Comparison of ENCODE assay signal across 10 cellular contexts in the genomic region with DNA sequence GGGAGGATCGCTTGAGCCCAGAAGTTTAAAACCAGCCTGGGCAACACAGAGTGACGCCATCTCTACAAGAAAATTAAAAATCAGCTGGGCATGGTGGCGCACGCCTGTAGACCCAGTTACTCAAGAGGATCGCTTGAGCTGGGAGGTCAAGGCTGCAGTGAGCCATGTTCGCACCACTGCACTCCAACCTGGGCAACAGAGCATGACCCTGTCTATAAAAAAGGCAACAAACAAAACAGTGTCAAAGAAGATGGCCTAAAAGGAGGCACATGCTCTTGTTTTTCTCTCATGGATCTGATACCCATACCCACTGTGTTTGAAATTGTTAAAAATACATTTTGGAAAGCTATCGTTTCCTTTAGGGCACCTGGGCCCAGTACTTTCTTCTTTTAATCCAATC.
DNase-seq lines count a peak whose midpoint lies in the region; ATAC-seq and TF ChIP-seq lines count a peak whose summit lies in the region.
"Had no signal": no experiment of that assay in that cellular context is flagged by ENCODE, and none has a peak within 500 bp of the region (broad histone marks: within the 10 kb centered on the region; RNA-seq: fewer than 3 reads in every experiment).

No MANE protein-coding gene starts in this region.

- ATAC-seq in gastrocnemius medialis (no peak), HG03571 (IDR thresholded peaks at IDR 0.05; ENCODE audit: unreplicated experiment) (no peak)

- peaks cover 36% of the 10 kb centered on the region for H3K36me3 Mint-ChIP-seq in progenitor cell of endocrine pancreas (ENCODE audit: insufficient read depth)

- H3F3A ChIP-seq in OCI-LY1 (ENCODE audit: insufficient read depth, low read length), result 0 out of 2 replicates have a peak, but pooled peaks cover 15% of the 10 kb centered on the region

- H3K36me3 ChIP-seq in BLaER1 (peaks cover 72% of the 10 kb centered on the region), OCI-LY1 (ENCODE audit: insufficient read depth, low read length) (peaks cover 14% of the 10 kb centered on the region; the same call in 1 of the 2 replicates), gastrocnemius medialis (no peaks in the 10 kb centered on the region)
- peaks cover 6% of the 10 kb centered on the region for H3K36me3 ChIP-seq in effector memory CD4-positive, alpha-beta T cell (ENCODE audit: control insufficient read depth, insufficient read depth, low read length)

- H3K4me1 ChIP-seq in BLaER1 (peaks cover 39% of the 10 kb centered on the region), OCI-LY1 (ENCODE audit: insufficient read depth, low read length, severe bottlenecking) (peaks cover 71% of the 10 kb centered on the region), gastrocnemius medialis (peaks cover 42 to 47% of the 10 kb centered on the region in 2 donors)
- H3K4me1 ChIP-seq in effector memory CD4-positive, alpha-beta T cell (ENCODE audit: control insufficient read depth, insufficient read depth, low read length, poor library complexity, severe bottlenecking), result peaks cover 11% of the 10 kb centered on the region

- TF ChIP-seq POLR2A in gastrocnemius medialis (IDR thresholded peaks at IDR 0.05), result no peak

- no peak overlapping the region for H3K27ac Mint-ChIP-seq in progenitor cell of endocrine pancreas

- H4K20me1 ChIP-seq in BLaER1, result peaks cover 52% of the 10 kb centered on the region
- no peaks in the 10 kb centered on the region for H4K20me1 ChIP-seq in OCI-LY1 (ENCODE audit: insufficient read depth, low read length)

- H3K9me3 ChIP-seq in BLaER1 (no peaks in the 10 kb centered on the region), OCI-LY1 (ENCODE audit: low read length) (no peaks in the 10 kb centered on the region), gastrocnemius medialis (no peaks in the 10 kb centered on the region)
- no peaks in the 10 kb centered on the region for H3K9me3 ChIP-seq in effector memory CD4-positive, alpha-beta T cell (ENCODE audit: control insufficient read depth, low read length)

- no peak overlapping the region for H2AFZ ChIP-seq in OCI-LY1 (ENCODE audit: low read length)

- DNase-seq in effector memory CD4-positive, alpha-beta T cell, result no peak
- no peak for DNase-seq in gastrocnemius medialis
- no peak for DNase-seq in NCI-H1092 (lab: John Stamatoyannopoulos, UW)
- DNase-seq in GM10266 (ENCODE audit: extremely low spot score), result no peak
- DNase-seq in progenitor cell of endocrine pancreas (ENCODE audit: low spot score, unreplicated experiment), result no peak
- DNase-seq: NCI-H2029 treated with DMSO at 0.1 percent for 48 hours, SHP77 treated with DMSO at 0.1 percent for 48 hours had no signal

- peaks cover 13% of the 10 kb centered on the region for H3K79me2 ChIP-seq in OCI-LY1 (ENCODE audit: insufficient read depth, low read length)

- no peak overlapping the region for H3K4me3 ChIP-seq in BLaER1
- H3K4me3 ChIP-seq in OCI-LY1 (ENCODE audit: low read depth, low read length, poor library complexity, severe bottlenecking), result peak overlapping the region; percentile 39
- peak overlapping the region; percentile 5 for H3K4me3 ChIP-seq in effector memory CD4-positive, alpha-beta T cell (ENCODE audit: insufficient read depth, low read depth, low read length, poor library complexity, severe bottlenecking)
- no peak overlapping the region for H3K4me3 ChIP-seq in gastrocnemius medialis

- intact Hi-C loops in gastrocnemius medialis (cut with DNase I; ENCODE audit: low total_unique reads), result no loop called here

- no peaks in the 10 kb centered on the region for H3K9me2 ChIP-seq in OCI-LY1 (ENCODE audit: low read depth, low read length)

- H3K4me2 ChIP-seq in BLaER1 (peak overlapping the region; percentile 77), OCI-LY1 (ENCODE audit: low read length) (peak overlapping the region; percentile 65)

- H3K27me3 ChIP-seq in BLaER1, result no peaks in the 10 kb centered on the region
- no peaks in the 10 kb centered on the region for H3K27me3 ChIP-seq in OCI-LY1 (ENCODE audit: insufficient read depth, low read length)
- no peaks in the 10 kb centered on the region for H3K27me3 ChIP-seq in effector memory CD4-positive, alpha-beta T cell (replicated peaks; ENCODE audit: control insufficient read depth, insufficient read depth, low read length, poor library complexity, severe bottlenecking)
- no peaks in the 10 kb centered on the region for H3K27me3 ChIP-seq in gastrocnemius medialis

- TF ChIP-seq CTCF in OCI-LY1 (IDR thresholded peaks at IDR 0.05; ENCODE audit: low read length) (no peak), gastrocnemius medialis (IDR thresholded peaks at IDR 0.05 in 4 of 5, conservative IDR thresholded peaks at IDR 0.05 in 1 of 5) (no peak), GM10266 (IDR thresholded peaks at IDR 0.05; ENCODE audit: control insufficient read depth, insufficient read depth, low read depth, missing control alignments) (no peak), progenitor cell of endocrine pancreas (IDR thresholded peaks at IDR 0.05; ENCODE audit: unreplicated experiment) (no peak)

- no peaks in the 10 kb centered on the region for H3K27me3 Mint-ChIP-seq in progenitor cell of endocrine pancreas

- H3K9ac ChIP-seq in BLaER1 (no peak overlapping the region), OCI-LY1 (ENCODE audit: low read length) (peak overlapping the region; percentile 54)

- H3K27ac ChIP-seq in BLaER1, result 0 out of 2 replicates have a peak overlapping the region, but pooled peaks have one; percentile 27
- peak overlapping the region; percentile 97 for H3K27ac ChIP-seq in OCI-LY1 (ENCODE audit: low read depth, low read length, poor library complexity, severe bottlenecking)
- peak overlapping the region; percentile 47 for H3K27ac ChIP-seq in effector memory CD4-positive, alpha-beta T cell (ENCODE audit: insufficient read depth, low read length, poor library complexity, severe bottlenecking)
- peak overlapping the region; percentile 62 to 74 (median 67) for H3K27ac ChIP-seq in gastrocnemius medialis

- H3K4me1 Mint-ChIP-seq in progenitor cell of endocrine pancreas (ENCODE audit: low read depth), result peaks cover 3% of the 10 kb centered on the region

- in situ Hi-C loops in gastrocnemius medialis (cut with MboI; ENCODE audit: low sequenced_read_pairs in 4 of 4), result no loop called here

- H3K9me3 Mint-ChIP-seq in progenitor cell of endocrine pancreas (ENCODE audit: low read depth), result no peaks in the 10 kb centered on the region

- H3K4me3 Mint-ChIP-seq in progenitor cell of endocrine pancreas (ENCODE audit: low read depth), result no peak overlapping the region

Comparison
In these comparisons a context has a peak if more than half of its experiments do, and no peak if none do; other contexts are left out.
1. H3K27ac ChIP-seq: peak in every context shown above with its lines; median percentile 97 in OCI-LY1; 67 in gastrocnemius medialis; 47 in effector memory CD4-positive, alpha-beta T cell; 27 in BLaER1.
2. H3K4me3 ChIP-seq: peak in OCI-LY1 (single experiment) and effector memory CD4-positive, alpha-beta T cell (single experiment); none in BLaER1 (single experiment) and gastrocnemius medialis (0 of 4).